Comparison of ENCODE assay signal across 31 cellular contexts in the genomic region with DNA sequence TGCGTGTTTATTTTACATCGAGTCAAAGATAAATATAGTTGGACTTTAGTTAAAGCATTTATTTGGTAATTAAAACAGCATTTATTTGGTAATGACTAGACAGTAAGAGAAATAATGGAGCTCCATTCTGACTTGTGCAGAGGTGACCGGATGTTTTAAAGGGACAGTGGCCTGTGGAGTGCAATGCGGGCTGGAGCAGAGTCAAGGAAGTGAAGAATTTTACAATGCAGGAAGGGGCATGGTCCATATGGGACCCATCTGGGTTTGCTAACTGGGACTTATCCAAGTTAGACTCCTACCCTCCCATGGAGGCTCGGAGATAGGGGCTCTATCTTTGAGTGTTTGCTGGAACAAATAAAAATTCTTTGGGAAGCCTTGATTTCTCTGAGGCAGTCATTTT. TPM values are rescaled to one million over a fixed set of nuclear protein-coding genes. Genes with fewer than 3 reads are reported as not detected.
"Had no signal": no experiment of that assay in that cellular context is flagged by ENCODE, and none has a peak within 500 bp of the region (broad histone marks: within the 10 kb centered on the region; RNA-seq: fewer than 3 reads in every experiment).

No MANE protein-coding gene starts in this region.

- ATAC-seq: naive thymus-derived CD8-positive, alpha-beta T cell; natural killer cell treated with Interleukin-12 subunit alpha and Interleukin-12 subunit beta and Interleukin-15 and Interleukin-18, amount 100 ng/mL, for 72 hours; pancreas; stimulated activated effector memory CD8-positive, alpha-beta T cell treated with anti-CD3 and anti-CD28 coated beads, Interleukin-12 subunit alpha, Interleukin-12 subunit beta, amount 100 ng/mL, for 72 hours; stimulated activated naive B cell treated with anti-CD40 and anti-IgM and Interleukin-4, amounts not matched to agents 10 μg/mL and 1 μg/mL and 100 μg/mL, for 72 hours; upper lobe of right lung had no signal

- H3K27me3 Mint-ChIP-seq: naive thymus-derived CD8-positive, alpha-beta T cell; stimulated activated naive B cell treated with anti-CD40 and anti-IgM and Interleukin-4, amounts not matched to agents 10 μg/mL and 1 μg/mL and 100 μg/mL, for 72 hours; stimulated activated naive CD8-positive, alpha-beta T cell treated with anti-CD3 and anti-CD28 coated beads, Interleukin-15, Interleukin-2, amounts not matched to agents 100 ng/mL and 50 ng/mL, for 24 hours; type B pancreatic cell had no signal

- DNase-seq: naive thymus-derived CD8-positive, alpha-beta T cell; nephron progenitor cell; nucleus accumbens; pancreas; right cardiac atrium; right lobe of liver; sigmoid colon; small intestine; stimulated activated CD4-positive, alpha-beta T cell treated with anti-CD3 and anti-CD28 coated beads, Interleukin-15, amount 100 ng/mL, for 24 hours; stimulated activated CD4-positive, alpha-beta T cell treated with anti-CD3 and anti-CD28 coated beads, Interleukin-2, amount 100 ng/mL, for 24 hours; stimulated activated CD4-positive, alpha-beta T cell treated with anti-CD3 and anti-CD28 coated beads, Interleukin-2, amount 100 ng/mL, for 48 hours; stimulated activated CD4-positive, alpha-beta T cell treated with anti-CD3 and anti-CD28 coated beads, Interleukin-4, amount 100 ng/mL, for 24 hours; stimulated activated naive B cell treated with anti-CD40 and anti-IgM and Interleukin-4, amounts not matched to agents 10 μg/mL and 1 μg/mL and 100 μg/mL, for 72 hours; stimulated activated naive CD4-positive, alpha-beta T cell treated with Interleukin-2 at 50 U/mL for 16 hours; stomach; substantia nigra; testis; tibial artery; transverse colon; upper lobe of right lung; uterus had no signal

- H3K4me1 ChIP-seq: pancreas, right lobe of liver, stomach, suprapubic skin, testis, tibial artery, transverse colon, upper lobe of right lung, uterus had no signal

- H3K27ac Mint-ChIP-seq: naive thymus-derived CD8-positive, alpha-beta T cell; natural killer cell treated with Interleukin-12 subunit alpha and Interleukin-12 subunit beta and Interleukin-15 and Interleukin-18, amount 100 ng/mL, for 72 hours; nephron progenitor cell; stimulated activated effector memory CD8-positive, alpha-beta T cell treated with anti-CD3 and anti-CD28 coated beads, Interleukin-12 subunit alpha, Interleukin-12 subunit beta, amount 100 ng/mL, for 72 hours; stimulated activated naive CD8-positive, alpha-beta T cell treated with anti-CD3 and anti-CD28 coated beads, Interleukin-15, Interleukin-2, amounts not matched to agents 100 ng/mL and 50 ng/mL, for 24 hours; type B pancreatic cell had no signal

- H3K36me3 ChIP-seq: neutrophil, pancreas, prostate gland, right lobe of liver, stomach, suprapubic skin, tibial artery, transverse colon, upper lobe of right lung, uterus had no signal

- H3K27me3 ChIP-seq: neutrophil, pancreas, right lobe of liver, sigmoid colon, stomach, suprapubic skin, testis, tibial artery, transverse colon, upper lobe of right lung, uterus had no signal

- H3K27ac ChIP-seq: neutrophil, pancreas, right lobe of liver, sigmoid colon, stomach, suprapubic skin, testis, tibial artery, transverse colon, upper lobe of right lung, uterus had no signal

- H3K4me1 Mint-ChIP-seq: nephron progenitor cell, neural crest cell had no signal

- H3K36me3 Mint-ChIP-seq: natural killer cell treated with Interleukin-12 subunit alpha and Interleukin-12 subunit beta and Interleukin-15 and Interleukin-18, amount 100 ng/mL, for 72 hours; stimulated activated effector memory CD8-positive, alpha-beta T cell treated with anti-CD3 and anti-CD28 coated beads, Interleukin-12 subunit alpha, Interleukin-12 subunit beta, amount 100 ng/mL, for 72 hours had no signal

- H3K4me3 ChIP-seq: pancreas, prostate gland, right lobe of liver, sigmoid colon, stomach, suprapubic skin, testis, tibial artery, transverse colon, upper lobe of right lung, uterus had no signal

- H3K9me3 Mint-ChIP-seq: naive thymus-derived CD8-positive, alpha-beta T cell; natural killer cell treated with Interleukin-12 subunit alpha and Interleukin-12 subunit beta and Interleukin-15 and Interleukin-18, amount 100 ng/mL, for 72 hours; stimulated activated effector memory CD8-positive, alpha-beta T cell treated with anti-CD3 and anti-CD28 coated beads, Interleukin-12 subunit alpha, Interleukin-12 subunit beta, amount 100 ng/mL, for 72 hours; stimulated activated naive B cell treated with anti-CD40 and anti-IgM and Interleukin-4, amounts not matched to agents 10 μg/mL and 1 μg/mL and 100 μg/mL, for 72 hours; stimulated activated naive CD8-positive, alpha-beta T cell treated with anti-CD3 and anti-CD28 coated beads, Interleukin-15, Interleukin-2, amounts not matched to agents 100 ng/mL and 50 ng/mL, for 24 hours; type B pancreatic cell had no signal

- H3K4me3 Mint-ChIP-seq: naive thymus-derived CD8-positive, alpha-beta T cell; natural killer cell treated with Interleukin-12 subunit alpha and Interleukin-12 subunit beta and Interleukin-15 and Interleukin-18, amount 100 ng/mL, for 72 hours; nephron progenitor cell; neural crest cell; stimulated activated effector memory CD8-positive, alpha-beta T cell treated with anti-CD3 and anti-CD28 coated beads, Interleukin-12 subunit alpha, Interleukin-12 subunit beta, amount 100 ng/mL, for 72 hours; stimulated activated naive B cell treated with anti-CD40 and anti-IgM and Interleukin-4, amounts not matched to agents 10 μg/mL and 1 μg/mL and 100 μg/mL, for 72 hours; stimulated activated naive CD8-positive, alpha-beta T cell treated with anti-CD3 and anti-CD28 coated beads, Interleukin-15, Interleukin-2, amounts not matched to agents 100 ng/mL and 50 ng/mL, for 24 hours; type B pancreatic cell had no signal

- H3K9me3 ChIP-seq: neutrophil, pancreas, prostate gland, right lobe of liver, sigmoid colon, stomach, suprapubic skin, testis, tibial artery, transverse colon, upper lobe of right lung, uterus had no signal

RNA-seq across cellular contexts. Expression of a gene that starts 59.9 kb away (rescaled TPM):
- total RNA-seq: neural crest cell, osteocyte, renal cortical epithelial cell had no signal
